In the genomic region with DNA sequence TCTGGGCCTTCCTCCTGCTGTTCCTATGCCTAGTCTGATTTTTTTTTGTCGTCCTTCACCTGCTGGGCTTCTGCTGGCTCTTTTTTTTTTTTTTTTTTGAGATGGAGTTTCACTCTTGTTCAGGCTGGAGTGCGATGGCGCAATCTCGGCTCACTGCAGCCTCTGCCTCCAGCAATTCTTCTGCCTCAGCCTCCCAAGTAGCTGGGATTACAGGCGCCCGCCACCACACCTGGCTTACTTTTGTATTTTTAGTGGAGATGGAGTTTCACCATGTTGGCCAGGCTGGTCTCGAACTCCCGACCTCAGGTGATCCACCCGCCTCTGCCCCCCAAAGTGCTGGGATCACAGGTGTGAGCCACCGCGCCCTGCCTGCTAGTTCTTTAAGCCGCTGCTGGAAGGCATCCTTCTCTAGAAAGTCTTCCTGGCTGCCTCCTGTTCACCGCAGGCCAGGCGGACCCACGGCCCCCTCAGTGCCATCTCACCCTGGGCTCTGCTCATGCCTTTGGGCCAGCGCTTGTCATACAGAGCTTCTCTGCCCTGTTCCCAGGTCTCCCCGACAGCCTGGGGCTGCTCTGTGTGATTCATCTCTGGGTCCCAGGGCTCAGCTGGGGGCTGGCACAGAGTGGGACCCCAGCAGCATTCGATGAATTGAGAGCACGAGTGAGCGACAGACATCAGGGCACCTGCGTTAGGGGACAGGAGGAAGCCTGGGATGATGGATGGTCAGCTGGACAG, we compare ENCODE assay signal across 1 cellular context.
A peak's percentile ranks its signal among the peaks of the same experiment; 100 is the strongest.
TF ChIP-seq lines count a peak whose summit lies in the region.

No MANE protein-coding gene starts in this region.

TF ChIP-seq in HEK293, 187 proteins besides CTCF, POLR2A, EP300 and RAD21 (continued from another document):
- TF ChIP-seq, protein P1, sequence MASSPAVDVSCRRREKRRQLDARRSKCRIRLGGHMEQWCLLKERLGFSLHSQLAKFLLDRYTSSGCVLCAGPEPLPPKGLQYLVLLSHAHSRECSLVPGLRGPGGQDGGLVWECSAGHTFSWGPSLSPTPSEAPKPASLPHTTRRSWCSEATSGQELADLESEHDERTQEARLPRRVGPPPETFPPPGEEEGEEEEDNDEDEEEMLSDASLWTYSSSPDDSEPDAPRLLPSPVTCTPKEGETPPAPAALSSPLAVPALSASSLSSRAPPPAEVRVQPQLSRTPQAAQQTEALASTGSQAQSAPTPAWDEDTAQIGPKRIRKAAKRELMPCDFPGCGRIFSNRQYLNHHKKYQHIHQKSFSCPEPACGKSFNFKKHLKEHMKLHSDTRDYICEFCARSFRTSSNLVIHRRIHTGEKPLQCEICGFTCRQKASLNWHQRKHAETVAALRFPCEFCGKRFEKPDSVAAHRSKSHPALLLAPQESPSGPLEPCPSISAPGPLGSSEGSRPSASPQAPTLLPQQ (tag by site-specific recombination; IDR thresholded peaks at IDR 0.05), result no peak
- TF ChIP-seq ZNF701 (tag by site-specific recombination; IDR thresholded peaks at IDR 0.05) (no peak), ZIC2 (tag by site-specific recombination; IDR thresholded peaks at IDR 0.05) (peak; percentile 45; the same call in 1 of the 2 replicates)
